ENCODE assay signal across 18 cellular contexts in the genomic region with DNA sequence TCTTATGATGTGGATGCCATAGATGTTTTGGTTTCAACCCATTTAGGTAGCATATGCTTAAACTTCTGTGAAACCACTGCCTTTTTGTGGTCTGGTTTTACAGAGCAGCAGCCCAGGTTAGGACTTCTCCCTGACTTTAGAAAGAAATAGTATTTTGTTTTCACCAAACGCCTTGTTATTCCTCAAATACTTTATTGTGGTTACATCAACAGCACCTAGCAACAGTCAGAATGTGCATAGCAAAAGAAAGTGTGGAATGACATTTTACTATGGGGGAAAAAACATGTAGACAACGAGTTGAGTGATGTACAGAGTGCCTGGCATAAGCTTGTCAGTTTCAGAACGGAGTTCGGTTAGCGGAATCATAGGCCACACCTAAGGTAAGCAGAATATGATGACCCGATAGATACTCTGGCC.
DNase-seq lines count a peak whose midpoint lies in the region; ATAC-seq and TF ChIP-seq lines count a peak whose summit lies in the region.
"Had no signal": no experiment of that assay in that cellular context is flagged by ENCODE, and none has a peak within 500 bp of the region (broad histone marks: within the 10 kb centered on the region; RNA-seq: fewer than 3 reads in every experiment).

No MANE protein-coding gene starts in this region.

- no peak for TF ChIP-seq CTCF in CD4-positive, alpha-beta T cell (IDR thresholded peaks at IDR 0.05)
- TF ChIP-seq CTCF in astrocyte of the cerebellum (IDR thresholded peaks at IDR 0.05; ENCODE audit: low read depth, low read length, missing control alignments), result no peak
- TF ChIP-seq CTCF in RWPE1 (conservative IDR thresholded peaks at IDR 0.05; ENCODE audit: low read depth), result no peak
- no peak for TF ChIP-seq CTCF in prostate gland (IDR thresholded peaks at IDR 0.05)

- CTCF ChIA-PET in CD4-positive, alpha-beta T cell (lab: Charles Lee), result interaction anchor here (0.7 to 1.5 kb wide), 3 partner anchors 42 to 83 kb away, joined by 3 to 5 read pairs (median 3); no protein-coding TSS in a partner anchor
- CTCF ChIA-PET in RWPE1 (lab: Yijun Ruan, JAX), result no interaction called here

- peaks cover 0 to 5% (median 1%) of the 10 kb centered on the region in 7 donors for H3K9me3 Mint-ChIP-seq in CD4-positive, CD25-positive, alpha-beta regulatory T cell
- no peaks in the 10 kb centered on the region for H3K9me3 Mint-ChIP-seq in CD4-positive, alpha-beta T cell
- peaks cover 24% of the 10 kb centered on the region for H3K9me3 Mint-ChIP-seq in T-helper 2 cell treated with Interferon-gamma antibody and Interleukin-4, amounts not matched to agents 5 μg/mL and 100 μg/mL, for 36 hours

- H3K4me1 Mint-ChIP-seq in CD4-positive, CD25-positive, alpha-beta regulatory T cell, result peaks cover 20 to 63% (median 29%) of the 10 kb centered on the region in 4 donors
- H3K4me1 Mint-ChIP-seq in CD4-positive, alpha-beta T cell (ENCODE audit: low read depth), result peaks cover 69% of the 10 kb centered on the region
- peaks cover 61% of the 10 kb centered on the region for H3K4me1 Mint-ChIP-seq in T-helper 2 cell treated with Interferon-gamma antibody and Interleukin-4, amounts not matched to agents 5 μg/mL and 100 μg/mL, for 36 hours (ENCODE audit: low read depth)

- WGBS in prostate gland, result 76% methylated on average over 6 of the region's 6 CpGs

- H3K36me3 ChIP-seq in CD4-positive, CD25-positive, alpha-beta regulatory T cell (ENCODE audit: control insufficient read depth, insufficient read depth, low read length), result no peaks in the 10 kb centered on the region
- H3K36me3 ChIP-seq in prostate gland, result no peaks in the 10 kb centered on the region
- H3K36me3 ChIP-seq: spleen, suprapubic skin had no signal

- no peak overlapping the region for H3K27ac ChIP-seq in CD4-positive, CD25-positive, alpha-beta regulatory T cell (ENCODE audit: insufficient read depth, low read length, poor library complexity, severe bottlenecking)
- H3K27ac ChIP-seq in CD4-positive, alpha-beta T cell (ENCODE audit: low read depth, low read length), result no peak overlapping the region
- H3K27ac ChIP-seq in RWPE1 (no peak overlapping the region), prostate gland (no peak overlapping the region)
- H3K27ac ChIP-seq: SK-N-MC, spleen, suprapubic skin had no signal

- no peaks in the 10 kb centered on the region for H3K36me3 Mint-ChIP-seq in CD4-positive, CD25-positive, alpha-beta regulatory T cell
- H3K36me3 Mint-ChIP-seq in CD4-positive, alpha-beta T cell (ENCODE audit: low read depth), result no peaks in the 10 kb centered on the region
- peaks cover 45% of the 10 kb centered on the region for H3K36me3 Mint-ChIP-seq in T-helper 2 cell treated with Interferon-gamma antibody and Interleukin-4, amounts not matched to agents 5 μg/mL and 100 μg/mL, for 36 hours (ENCODE audit: low read depth)

- H3K27me3 ChIP-seq in CD4-positive, CD25-positive, alpha-beta regulatory T cell (ENCODE audit: control insufficient read depth, insufficient read depth, low read length), result no peaks in the 10 kb centered on the region
- H3K27me3 ChIP-seq in CD4-positive, alpha-beta T cell (ENCODE audit: control insufficient read depth, insufficient read depth, low read length), result no peaks in the 10 kb centered on the region
- no peaks in the 10 kb centered on the region for H3K27me3 ChIP-seq in prostate gland (replicated peaks; ENCODE audit: insufficient read depth)
- H3K27me3 ChIP-seq: suprapubic skin had no signal

- H3K4me3 ChIP-seq in CD4-positive, CD25-positive, alpha-beta regulatory T cell (ENCODE audit: low read depth, low read length), result peak overlapping the region; percentile 4
- H3K4me3 ChIP-seq in astrocyte of the cerebellum (ENCODE audit: low read depth, low read length) (no peak overlapping the region), prostate gland (no peak overlapping the region)
- H3K4me3 ChIP-seq: SK-N-MC, spleen, suprapubic skin had no signal

- peak overlapping the region in 1 of 4 donors; percentile 9 for H3K4me3 Mint-ChIP-seq in CD4-positive, CD25-positive, alpha-beta regulatory T cell
- peak overlapping the region; percentile 26 for H3K4me3 Mint-ChIP-seq in CD4-positive, alpha-beta T cell
- peak overlapping the region; percentile 56 for H3K4me3 Mint-ChIP-seq in T-helper 2 cell treated with Interferon-gamma antibody and Interleukin-4, amounts not matched to agents 5 μg/mL and 100 μg/mL, for 36 hours

- peaks cover 26% of the 10 kb centered on the region for H3K4me1 ChIP-seq in CD4-positive, CD25-positive, alpha-beta regulatory T cell (ENCODE audit: control insufficient read depth, insufficient read depth, low read length, poor library complexity, severe bottlenecking)
- no peaks in the 10 kb centered on the region for H3K4me1 ChIP-seq in prostate gland (replicated peaks)
- H3K4me1 ChIP-seq: suprapubic skin had no signal

- in situ Hi-C loops in astrocyte of the cerebellum (cut with HindIII; ENCODE audit: low sequenced_read_pairs), result no loop called here

- TF ChIP-seq POLR2A in prostate gland (IDR thresholded peaks at IDR 0.05), result no peak

- no peaks in the 10 kb centered on the region for H3K9me3 ChIP-seq in CD4-positive, CD25-positive, alpha-beta regulatory T cell (ENCODE audit: control insufficient read depth in 2 of 2, low read length in 2 of 2)
- no peaks in the 10 kb centered on the region for H3K9me3 ChIP-seq in CD4-positive, alpha-beta T cell (ENCODE audit: control insufficient read depth, low read length)
- H3K9me3 ChIP-seq in prostate gland, result no peaks in the 10 kb centered on the region
- H3K9me3 ChIP-seq: spleen, suprapubic skin had no signal

- intact Hi-C loops in CD4-positive, alpha-beta T cell (cut with DNase I, micrococcal nuclease), result no loop called here
- intact Hi-C loops in prostate gland (cut with DNase I), result no loop called here

- peak overlapping the region in 1 of 3 donors; percentile 27 for H3K27ac Mint-ChIP-seq in CD4-positive, CD25-positive, alpha-beta regulatory T cell
- H3K27ac Mint-ChIP-seq in CD4-positive, alpha-beta T cell, result peak overlapping the region; percentile 45
- peak overlapping the region; percentile 82 for H3K27ac Mint-ChIP-seq in T-helper 2 cell treated with Interferon-gamma antibody and Interleukin-4, amounts not matched to agents 5 μg/mL and 100 μg/mL, for 36 hours

- DNase-seq in CD4-positive, CD25-positive, alpha-beta regulatory T cell, result peak in 1 of 3 donors; percentile 35
- no peak for DNase-seq in CD4-positive, alpha-beta T cell
- DNase-seq in T-helper 2 cell treated with Interferon-gamma antibody and Interleukin-4, amounts not matched to agents 5 μg/mL and 100 μg/mL, for 36 hours (ENCODE audit: low spot score), result peak; percentile 53
- DNase-seq in astrocyte of the cerebellum (ENCODE audit: low read depth) (peak; percentile 13), RWPE1 (ENCODE audit: low spot score) (no peak), prostate gland (ENCODE audit: low spot score) (no peak), UCSD-AML1 (lab: John Stamatoyannopoulos, UW; ENCODE audit: unreplicated experiment) (no peak), NCI-H748 (lab: John Stamatoyannopoulos, UW; ENCODE audit: unreplicated experiment) (no peak)
- DNase-seq: activated CD4-positive, CD25-positive, alpha-beta regulatory T cell; DND-41; NCI-H1105; NCI-H2107; spleen; stimulated activated CD8-positive, alpha-beta memory T cell treated with anti-CD3 and anti-CD28 coated beads, Interleukin-4, amount 100 ng/mL, for 48 hours; T1000 had no signal

- POLR2A ChIA-PET in CD4-positive, alpha-beta T cell (lab: Charles Lee), result interaction anchor here (0.5 to 4.7 kb wide), 4 partner anchors 25 to 73 kb away, joined by 3 to 21 read pairs (median 8); no protein-coding TSS in a partner anchor
- POLR2A ChIA-PET in RWPE1 (lab: Yijun Ruan, JAX; ENCODE audit: low non-redundant PET), result no interaction called here

- no peaks in the 10 kb centered on the region for H3K27me3 Mint-ChIP-seq in CD4-positive, CD25-positive, alpha-beta regulatory T cell
- no peaks in the 10 kb centered on the region for H3K27me3 Mint-ChIP-seq in CD4-positive, alpha-beta T cell
- no peaks in the 10 kb centered on the region for H3K27me3 Mint-ChIP-seq in T-helper 2 cell treated with Interferon-gamma antibody and Interleukin-4, amounts not matched to agents 5 μg/mL and 100 μg/mL, for 36 hours (ENCODE audit: low read depth)

- ATAC-seq in CD4-positive, CD25-positive, alpha-beta regulatory T cell (ENCODE audit: low read depth in 2 of 2), result peak in 1 of 2 donors; percentile 28
- ATAC-seq in CD4-positive, alpha-beta T cell (ENCODE audit: poor library complexity), result peak; percentile 40
- ATAC-seq: HCT116 had no signal

Comparison
In these comparisons a context has a peak if more than half of its experiments do, and no peak if none do; other contexts are left out.
1. DNase-seq: peak in T-helper 2 cell treated with Interferon-gamma antibody and Interleukin-4, amounts not matched to agents 5 μg/mL and 100 μg/mL, for 36 hours (single experiment) and astrocyte of the cerebellum (single experiment); none in CD4-positive, alpha-beta T cell (0 of 10), RWPE1 (single experiment), prostate gland (single experiment), UCSD-AML1 (single experiment) and NCI-H748 (single experiment).